15 cellular contexts compared by ENCODE assay signal in genomic region chr6:17298257-17298656, GRCh38. TPM values are rescaled to one million over a fixed set of nuclear protein-coding genes. Genes with fewer than 3 reads are reported as not detected.
DNase-seq lines count a peak whose midpoint lies in the region; ATAC-seq and TF ChIP-seq lines count a peak whose summit lies in the region.
"Had no signal": no experiment of that assay in that cellular context is flagged by ENCODE, and none has a peak within 500 bp of the region (broad histone marks: within the 10 kb centered on the region; RNA-seq: fewer than 3 reads in every experiment).

No MANE protein-coding gene starts in this region.

- no peak for DNase-seq in left cardiac atrium
- no peak for DNase-seq in Right ventricle myocardium superior
- DNase-seq in left ventricle myocardium inferior: no peak
- no peak for DNase-seq in osteocyte (ENCODE audit: extremely low spot score, unreplicated experiment)
- DNase-seq in stimulated activated naive CD4-positive, alpha-beta T cell (lab: John Stamatoyannopoulos, UW): no peak
- no peak for DNase-seq in SHP77 treated with DMSO at 0.1 percent for 48 hours (lab: John Stamatoyannopoulos, UW)
- DNase-seq: BE2C; CD4-positive, alpha-beta memory T cell; DMS79; GM23248 had no signal

- peak; percentile 21 to 46 for ATAC-seq in left cardiac atrium
- no peak for ATAC-seq in Right ventricle myocardium superior (ENCODE audit: poor library complexity)
- no peak for ATAC-seq in HG02610 (IDR thresholded peaks at IDR 0.05; ENCODE audit: unreplicated experiment)
- ATAC-seq: A549, GM12878 had no signal

- no peak overlapping the region for H3K4me3 Mint-ChIP-seq in osteocyte (ENCODE audit: unreplicated experiment)
- H3K4me3 Mint-ChIP-seq: CD4-positive, alpha-beta memory T cell had no signal

- H3K9me3 Mint-ChIP-seq in osteocyte (ENCODE audit: unreplicated experiment): no peaks in the 10 kb centered on the region

- TF ChIP-seq CTCF in left ventricle myocardium inferior (IDR thresholded peaks at IDR 0.05; ENCODE audit: borderline replicate concordance): no peak
- TF ChIP-seq CTCF in osteocyte (IDR thresholded peaks at IDR 0.05): no peak

- H3K36me3 ChIP-seq in left ventricle myocardium inferior: no peaks in the 10 kb centered on the region
- H3K36me3 ChIP-seq: BE2C had no signal

- peaks cover 25% of the 10 kb centered on the region for H3K4me1 Mint-ChIP-seq in osteocyte (ENCODE audit: unreplicated experiment)
- H3K4me1 Mint-ChIP-seq: CD4-positive, alpha-beta memory T cell had no signal

- peak overlapping the region; percentile 74 for H3K27ac ChIP-seq in left ventricle myocardium inferior (replicated peaks)
- H3K27ac ChIP-seq: A549, C4-2B, GM23248, HL-60 had no signal

- H3K4me1 ChIP-seq in left ventricle myocardium inferior: peaks cover 24% of the 10 kb centered on the region
- H3K4me1 ChIP-seq: A549, BE2C had no signal

- no peaks in the 10 kb centered on the region for H3K9me3 ChIP-seq in left ventricle myocardium inferior (replicated peaks)
- H3K9me3 ChIP-seq: A549, BE2C had no signal

- no peaks in the 10 kb centered on the region for H3K27me3 Mint-ChIP-seq in osteocyte (ENCODE audit: unreplicated experiment)

- intact Hi-C loops in left cardiac atrium (cut with DNase I): loop anchor here in 1 of 2 donors (10.0 kb wide), 1 partner anchor 97 kb away; the partner anchor contains the start of gene CAP2
- intact Hi-C loops in Right ventricle myocardium superior (cut with DNase I): loop anchor here (10.0 kb wide), 1 partner anchor 97 kb away; the partner anchor contains the start of gene CAP2
- intact Hi-C loops in left ventricle myocardium inferior (cut with micrococcal nuclease): no loop called here

- H3K27ac Mint-ChIP-seq in osteocyte (ENCODE audit: unreplicated experiment): peak overlapping the region; percentile 78
- H3K27ac Mint-ChIP-seq: CD4-positive, alpha-beta memory T cell had no signal

- H3K4me3 ChIP-seq in left ventricle myocardium inferior: no peak overlapping the region
- H3K4me3 ChIP-seq: A549, GM12878, GM23248 had no signal

- H3K36me3 Mint-ChIP-seq in osteocyte (ENCODE audit: unreplicated experiment): peaks cover 6% of the 10 kb centered on the region
- H3K36me3 Mint-ChIP-seq: CD4-positive, alpha-beta memory T cell had no signal

- H3K27me3 ChIP-seq in left ventricle myocardium inferior (ENCODE audit: low read depth): no peaks in the 10 kb centered on the region
- H3K27me3 ChIP-seq: BE2C had no signal

RNA-seq across cellular contexts. Expression of gene RBM24, which starts 17.1 kb away (rescaled TPM):
- total RNA-seq in left cardiac atrium: 100 to 1,000 TPM; 121 to 132 TPM
- total RNA-seq in Right ventricle myocardium superior: 187 TPM
- 189 TPM for total RNA-seq in left ventricle myocardium inferior
- 13.2 and 13.7 TPM in 2 replicates for total RNA-seq in osteocyte
- total RNA-seq: CD4-positive, alpha-beta memory T cell had no signal

Comparison
In these comparisons a context has a peak if more than half of its experiments do, and no peak if none do; other contexts are left out.
1. ATAC-seq: peak in left cardiac atrium (2 of 2); none in Right ventricle myocardium superior (single experiment) and HG02610 (single experiment).